Comparison of ENCODE assay signal across 22 cellular contexts in the genomic region with DNA sequence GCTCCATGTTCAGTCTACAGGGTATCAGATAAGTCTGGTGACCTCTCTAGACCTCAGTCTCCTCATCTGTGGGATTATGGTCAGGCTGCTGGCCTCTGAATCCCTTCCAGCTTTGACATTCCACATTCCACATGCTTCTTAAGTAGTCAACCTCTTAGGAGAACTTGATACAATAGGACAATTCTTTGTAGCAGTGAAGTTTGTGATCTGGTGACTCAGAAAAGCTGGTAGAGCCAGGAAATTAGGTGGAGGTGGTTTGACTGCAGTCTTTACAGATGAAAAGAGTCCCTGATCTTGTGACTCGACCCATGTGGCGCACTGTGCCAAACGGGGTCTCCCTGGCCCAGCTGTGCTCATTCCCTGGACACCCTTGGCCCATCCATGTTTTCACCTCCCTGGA.
"Had no signal": no experiment of that assay in that cellular context is flagged by ENCODE, and none has a peak within 500 bp of the region (broad histone marks: within the 10 kb centered on the region; RNA-seq: fewer than 3 reads in every experiment).

No MANE protein-coding gene starts in this region.

- H3K9me3 Mint-ChIP-seq: activated CD4-positive, alpha-beta memory T cell treated with anti-CD3 and anti-CD28 coated beads for 36 hours; activated CD4-positive, alpha-beta T cell treated with anti-CD3 and anti-CD28 coated beads, Interleukin-2, amount 10 ng/mL, durations not matched to agents 7 days and 5 days; activated naive CD4-positive, alpha-beta T cell treated with anti-CD3 and anti-CD28 coated beads for 36 hours; activated T-helper 17 cell treated with anti-CD3 and anti-CD28 coated beads, Interleukin-2, amount 50 U/mL, for 72 hours had no signal

- H3K27me3 ChIP-seq: SJSA1 had no signal

- H3K4me3 Mint-ChIP-seq: activated CD4-positive, alpha-beta memory T cell treated with anti-CD3 and anti-CD28 coated beads for 36 hours; activated CD4-positive, alpha-beta T cell treated with anti-CD3 and anti-CD28 coated beads, Interleukin-2, amount 10 ng/mL, durations not matched to agents 7 days and 5 days; activated naive CD4-positive, alpha-beta T cell treated with anti-CD3 and anti-CD28 coated beads for 36 hours; activated naive CD8-positive, alpha-beta T cell; activated T-helper 17 cell treated with anti-CD3 and anti-CD28 coated beads, Interleukin-2, amount 50 U/mL, for 72 hours had no signal

- H3K27ac Mint-ChIP-seq: activated CD4-positive, alpha-beta memory T cell treated with anti-CD3 and anti-CD28 coated beads for 36 hours; activated CD4-positive, alpha-beta T cell treated with anti-CD3 and anti-CD28 coated beads, Interleukin-2, amount 10 ng/mL, durations not matched to agents 7 days and 5 days; activated naive CD4-positive, alpha-beta T cell treated with anti-CD3 and anti-CD28 coated beads for 36 hours; activated naive CD8-positive, alpha-beta T cell; activated T-helper 17 cell treated with anti-CD3 and anti-CD28 coated beads, Interleukin-2, amount 50 U/mL, for 72 hours had no signal

- H3K27ac ChIP-seq: SJSA1, VCaP had no signal

- H3K36me3 Mint-ChIP-seq: activated CD4-positive, alpha-beta memory T cell treated with anti-CD3 and anti-CD28 coated beads for 36 hours; activated naive CD8-positive, alpha-beta T cell had no signal

- H3K4me3 ChIP-seq: SJSA1 had no signal

- FAIRE-seq: RCC 7860 had no signal

- DNase-seq: activated CD4-positive, alpha-beta memory T cell treated with anti-CD3 and anti-CD28 coated beads for 36 hours; activated CD4-positive, alpha-beta T cell treated with anti-CD3 and anti-CD28 coated beads, Interleukin-2, amount 10 ng/mL, durations not matched to agents 7 days and 5 days; activated CD4-positive, CD25-positive, alpha-beta regulatory T cell; activated CD8-positive, alpha-beta memory T cell treated with anti-CD3 and anti-CD28 coated beads for 24 hours; activated gamma-delta T cell; activated naive CD4-positive, alpha-beta T cell treated with anti-CD3 and anti-CD28 coated beads for 36 hours; activated T-cell treated with anti-CD3 and anti-CD28 coated beads, Interleukin-2, amount 50 U/mL, for 48 hours; amygdala; NCI-H1105 treated with DMSO at 0.1 percent for 48 hours; NCI-H1436 treated with DMSO at 0.1 percent for 48 hours; NCI-H187; NCI-H2081; NCI-H510A treated with DMSO at 0.1 percent for 48 hours; NCI-H69; NK-92 treated with Interleukin-12 subunit alpha and Interleukin-12 subunit beta, amount 100 ng/mL, for 24 hours; OCI-M1; SHP77 had no signal

- H3K36me3 ChIP-seq: SJSA1 had no signal

- ATAC-seq: activated T-helper 17 cell treated with anti-CD3 and anti-CD28 coated beads, Interleukin-2, amount 50 U/mL, for 72 hours had no signal

- H3K9me3 ChIP-seq: SJSA1 had no signal
